In the genomic region with DNA sequence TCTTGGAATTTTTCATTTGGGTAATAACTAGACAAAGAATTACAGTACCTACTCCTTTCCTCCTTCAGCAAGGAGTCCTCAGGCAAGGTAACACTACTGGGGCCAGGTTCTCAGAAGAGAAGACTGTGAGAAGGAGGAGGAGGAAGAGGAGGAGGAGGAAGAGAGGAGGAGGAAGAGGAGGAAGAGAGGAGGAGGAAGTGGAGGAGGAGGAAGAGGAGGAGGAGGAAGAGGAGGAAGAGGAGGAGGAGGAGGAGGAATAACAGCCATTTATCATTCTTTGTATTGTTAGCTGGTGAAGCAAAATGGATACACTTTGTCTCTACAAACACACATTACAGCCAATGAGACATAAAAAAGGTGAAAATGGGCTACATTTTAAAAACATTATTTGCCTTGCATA, we compare ENCODE assay signal across 32 cellular contexts.
"Had no signal": no experiment of that assay in that cellular context is flagged by ENCODE, and none has a peak within 500 bp of the region (broad histone marks: within the 10 kb centered on the region; RNA-seq: fewer than 3 reads in every experiment).

No MANE protein-coding gene starts in this region.

- H3K27me3 ChIP-seq: adrenal gland, body of pancreas, brain microvascular endothelial cell, breast epithelium had no signal

- H3K9me3 ChIP-seq: adrenal gland, body of pancreas, breast epithelium had no signal

- H3K36me3 ChIP-seq: adrenal gland, brain microvascular endothelial cell, breast epithelium had no signal

- DNase-seq: activated B cell treated with CpG ODN at 0.5 μM for 24 hours; activated CD4-positive, alpha-beta memory T cell treated with anti-CD3 and anti-CD28 coated beads for 36 hours; activated CD4-positive, alpha-beta T cell treated with anti-CD3 and anti-CD28 coated beads for 4 hours; activated CD4-positive, alpha-beta T cell treated with anti-CD3 and anti-CD28 coated beads, Interleukin-2, amount 10 ng/mL, durations not matched to agents 24 days and 14 days; activated CD4-positive, alpha-beta T cell treated with anti-CD3 and anti-CD28 coated beads, Interleukin-2, amount 50 U/mL, for 1 hour; activated CD4-positive, alpha-beta T cell treated with anti-CD3 and anti-CD28 coated beads, Interleukin-2, amount 50 U/mL, for 4 hours; activated CD4-positive, CD25-positive, alpha-beta regulatory T cell treated with anti-CD3 and anti-CD28 coated beads, Interleukin-2, amount 50 U/mL, for 72 hours; activated CD8-positive, alpha-beta memory T cell treated with anti-CD3 and anti-CD28 coated beads, Interleukin-2, amount 50 U/mL, for 4 hours; activated CD8-positive, alpha-beta T cell treated with anti-CD3 and anti-CD28 coated beads for 36 hours; activated effector memory CD4-positive, alpha-beta T cell treated with anti-CD3 and anti-CD28 coated beads, Interleukin-2, amount 50 U/mL, for 16 hours; activated gamma-delta T cell treated with Interleukin-2 at 50 U/mL for 16 hours; activated naive CD4-positive, alpha-beta T cell; activated naive CD4-positive, alpha-beta T cell treated with anti-CD3 and anti-CD28 coated beads for 36 hours; activated naive CD4-positive, alpha-beta T cell treated with anti-CD3 and anti-CD28 coated beads, Interleukin-2, amount 50 U/mL, for 16 hours; activated naive CD8-positive, alpha-beta T cell treated with anti-CD3 and anti-CD28 coated beads for 36 hours; activated T-cell treated with anti-CD3 and anti-CD28 coated beads for 4 hours; activated T-cell treated with anti-CD3 and anti-CD28 coated beads, Interleukin-2, amount 50 U/mL, for 1 hour; activated T-cell treated with anti-CD3 and anti-CD28 coated beads, Interleukin-2, amount 50 U/mL, for 4 hours; activated T-cell treated with anti-CD3 and anti-CD28 coated beads, Interleukin-2, amount 50 U/mL, for 72 hours; adrenal gland; amniotic stem cell; aorta; body of pancreas; brain microvascular endothelial cell; central memory CD4-positive, alpha-beta T cell; T-helper 1 cell; T-helper 2 cell; T-helper 9 cell had no signal

- H3K4me3 ChIP-seq: adrenal gland, body of pancreas, breast epithelium had no signal

- H3K4me1 ChIP-seq: adrenal gland, body of pancreas, breast epithelium had no signal

- H3K27ac ChIP-seq: adrenal gland, body of pancreas, brain microvascular endothelial cell, breast epithelium, VCaP had no signal

- ATAC-seq: activated CD8-positive, alpha-beta T cell treated with anti-CD3 and anti-CD28 coated beads for 36 hours; activated naive CD4-positive, alpha-beta T cell treated with anti-CD3 and anti-CD28 coated beads, Interleukin-2, amount 50 U/mL, for 72 hours; activated T-cell treated with anti-CD3 and anti-CD28 coated beads, Interleukin-2, amount 50 U/mL, for 4 hours; activated T-cell treated with anti-CD3 and anti-CD28 coated beads, Interleukin-2, amount 50 U/mL, for 72 hours; activated T-helper 17 cell treated with anti-CD3 and anti-CD28 coated beads, Interleukin-2, amount 50 U/mL, for 72 hours; body of pancreas had no signal
